28 cellular contexts compared by ENCODE assay signal in genomic region chr21:32351428-32351827, GRCh38. TPM values are rescaled to one million over a fixed set of nuclear protein-coding genes. Genes with fewer than 3 reads are reported as not detected.
DNase-seq lines count a peak whose midpoint lies in the region; ATAC-seq and TF ChIP-seq lines count a peak whose summit lies in the region.
"Had no signal": no experiment of that assay in that cellular context is flagged by ENCODE, and none has a peak within 500 bp of the region (broad histone marks: within the 10 kb centered on the region; RNA-seq: fewer than 3 reads in every experiment).

No MANE protein-coding gene starts in this region.

- TF ChIP-seq POLR2A in uterus (IDR thresholded peaks at IDR 0.05), result no peak

- no peaks in the 10 kb centered on the region for H3K4me1 ChIP-seq in uterus
- H3K4me1 ChIP-seq: pancreas, right lobe of liver had no signal

- no peak overlapping the region for H3K4me3 Mint-ChIP-seq in activated CD8-positive, alpha-beta memory T cell treated with anti-CD3 and anti-CD28 coated beads, Interleukin-2, amount 10 ng/mL, durations not matched to agents 7 days and 5 days
- H3K4me3 Mint-ChIP-seq: CD8-positive, alpha-beta T cell; endodermal cell; nephron had no signal

- peaks cover 73% of the 10 kb centered on the region for H3K36me3 Mint-ChIP-seq in activated CD8-positive, alpha-beta memory T cell treated with anti-CD3 and anti-CD28 coated beads, Interleukin-2, amount 10 ng/mL, durations not matched to agents 7 days and 5 days

- H3K27ac ChIP-seq in uterus, result no peak overlapping the region
- H3K27ac ChIP-seq: adrenal gland, coronary artery, HL-60, left ventricle myocardium inferior, pancreas, right lobe of liver, WERI-Rb-1 had no signal

- H3K4me3 ChIP-seq in uterus, result no peak overlapping the region
- H3K4me3 ChIP-seq: adrenal gland, coronary artery, GM12878, left ventricle myocardium inferior, pancreas, right lobe of liver had no signal

- peaks cover 11% of the 10 kb centered on the region for H3K4me1 Mint-ChIP-seq in activated CD8-positive, alpha-beta memory T cell treated with anti-CD3 and anti-CD28 coated beads, Interleukin-2, amount 10 ng/mL, durations not matched to agents 7 days and 5 days
- H3K4me1 Mint-ChIP-seq: endodermal cell had no signal

- TF ChIP-seq CTCF in uterus (IDR thresholded peaks at IDR 0.05), result no peak

- peak; percentile 26 for DNase-seq in HPDE6-E6E7 (ENCODE audit: extremely low spot score)
- DNase-seq in activated CD8-positive, alpha-beta memory T cell treated with anti-CD3 and anti-CD28 coated beads, Interleukin-2, amount 10 ng/mL, durations not matched to agents 7 days and 5 days, result peak; percentile 30
- peak; percentile 84 for DNase-seq in islet precursor cell
- peak; percentile 76 for DNase-seq in ureter (ENCODE audit: low spot score)
- DNase-seq in activated effector memory CD4-positive, alpha-beta T cell treated with anti-CD3 and anti-CD28 coated beads, Interleukin-2, amount 50 U/mL, for 16 hours, result no peak
- no peak for DNase-seq in uterus
- DNase-seq: activated CD4-positive, alpha-beta T cell treated with anti-CD3 and anti-CD28 coated beads, Interleukin-2, amount 50 U/mL, for 4 hours; activated naive CD4-positive, alpha-beta T cell; CD8-positive, alpha-beta T cell; endodermal cell; GOT3; head of caudate nucleus; left ventricle myocardium inferior; midbrain; NCI-H1105; NCI-H446 treated with DMSO at 0.1 percent for 48 hours; pancreas; stimulated activated CD4-positive, alpha-beta T cell treated with anti-CD3 and anti-CD28 coated beads, Interleukin-15, amount 100 ng/mL, for 24 hours; T-helper 2 cell; WERI-Rb-1 had no signal

- no peaks in the 10 kb centered on the region for H3K9me3 Mint-ChIP-seq in activated CD8-positive, alpha-beta memory T cell treated with anti-CD3 and anti-CD28 coated beads, Interleukin-2, amount 10 ng/mL, durations not matched to agents 7 days and 5 days (ENCODE audit: low read depth)
- H3K9me3 Mint-ChIP-seq: CD8-positive, alpha-beta T cell; endodermal cell; nephron had no signal

- H3K27me3 ChIP-seq in uterus, result no peaks in the 10 kb centered on the region
- H3K27me3 ChIP-seq: adrenal gland, pancreas, right lobe of liver had no signal

- no peak for ATAC-seq in activated CD8-positive, alpha-beta memory T cell treated with anti-CD3 and anti-CD28 coated beads, Interleukin-2, amount 10 ng/mL, durations not matched to agents 7 days and 5 days
- no peak for ATAC-seq in HG02763 (IDR thresholded peaks at IDR 0.05; ENCODE audit: unreplicated experiment)
- ATAC-seq: CD8-positive, alpha-beta T cell; GM12878; right lobe of liver had no signal

- no peak overlapping the region for H3K27ac Mint-ChIP-seq in activated CD8-positive, alpha-beta memory T cell treated with anti-CD3 and anti-CD28 coated beads, Interleukin-2, amount 10 ng/mL, durations not matched to agents 7 days and 5 days
- H3K27ac Mint-ChIP-seq: CD8-positive, alpha-beta T cell; endodermal cell; nephron had no signal

- H3K9me3 ChIP-seq in uterus, result no peaks in the 10 kb centered on the region
- H3K9me3 ChIP-seq: adrenal gland, left ventricle myocardium inferior, pancreas, right lobe of liver, SK-N-SH had no signal

- intact Hi-C loops in uterus (cut with DNase I; ENCODE audit: low total_unique reads), result no loop called here

- CTCF ChIA-PET in activated CD8-positive, alpha-beta memory T cell treated with anti-CD3 and anti-CD28 coated beads, Interleukin-2, amount 10 ng/mL, durations not matched to agents 7 days and 5 days (lab: Charles Lee), result no interaction called here

- H3K36me3 ChIP-seq in uterus, result no peaks in the 10 kb centered on the region

- H3K27me3 Mint-ChIP-seq in activated CD8-positive, alpha-beta memory T cell treated with anti-CD3 and anti-CD28 coated beads, Interleukin-2, amount 10 ng/mL, durations not matched to agents 7 days and 5 days, result no peaks in the 10 kb centered on the region

RNA-seq across cellular contexts. Expression of gene URB1, which starts 41.4 kb away (rescaled TPM):
- 10 to 100 TPM; 17.5 to 28.3 TPM for total RNA-seq in activated CD8-positive, alpha-beta memory T cell treated with anti-CD3 and anti-CD28 coated beads, Interleukin-2, amount 10 ng/mL, durations not matched to agents 7 days and 5 days
- total RNA-seq in ureter, result 34.6 TPM
- total RNA-seq in uterus, result 10 to 100 TPM; 11.8 to 31.0 (median 26.0) TPM

RNA-seq across cellular contexts. Expression of gene MRAP, which starts 52.8 kb away (rescaled TPM):
- not detected for total RNA-seq in activated CD8-positive, alpha-beta memory T cell treated with anti-CD3 and anti-CD28 coated beads, Interleukin-2, amount 10 ng/mL, durations not matched to agents 7 days and 5 days
- total RNA-seq in ureter, result not detected
- not detected for total RNA-seq in uterus
- total RNA-seq: CD8-positive, alpha-beta T cell; endodermal cell; GM12878; left ventricle myocardium inferior had no signal

Comparison
In these comparisons a context has a peak if more than half of its experiments do, and no peak if none do; other contexts are left out.
1. DNase-seq: peak in HPDE6-E6E7 (single experiment), activated CD8-positive, alpha-beta memory T cell treated with anti-CD3 and anti-CD28 coated beads, Interleukin-2, amount 10 ng/mL, durations not matched to agents 7 days and 5 days (single experiment), islet precursor cell (single experiment) and ureter (single experiment); none in activated effector memory CD4-positive, alpha-beta T cell treated with anti-CD3 and anti-CD28 coated beads, Interleukin-2, amount 50 U/mL, for 16 hours (single experiment) and uterus (0 of 2).